Comparison of ENCODE assay signal across 26 cellular contexts in the genomic region with DNA sequence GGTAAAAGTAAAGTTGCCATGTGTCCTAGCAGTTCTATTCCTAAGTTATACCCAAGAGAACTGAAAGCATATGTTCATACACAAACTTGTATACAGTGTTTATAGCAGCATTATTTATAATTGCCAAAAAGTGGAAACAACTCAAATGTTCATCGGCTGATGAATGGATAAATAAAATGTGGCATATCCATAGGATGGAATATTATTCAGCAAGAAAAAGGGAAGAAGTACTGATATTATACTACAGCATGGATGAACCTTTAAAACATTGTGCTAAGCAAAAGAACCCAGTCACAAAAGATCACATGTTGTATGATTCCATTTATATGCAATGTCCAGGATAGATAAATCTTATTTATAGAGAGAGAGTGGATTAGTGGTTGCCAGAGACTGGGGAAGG.
"Had no signal": no experiment of that assay in that cellular context is flagged by ENCODE, and none has a peak within 500 bp of the region (broad histone marks: within the 10 kb centered on the region; RNA-seq: fewer than 3 reads in every experiment).

No MANE protein-coding gene starts in this region.

- H3K4me1 ChIP-seq: foreskin keratinocyte, gastroesophageal sphincter, lower lobe of right lung had no signal

- H3K79me2 ChIP-seq: hepatocyte had no signal

- H3K27me3 Mint-ChIP-seq: naive B cell had no signal

- H3K4me3 ChIP-seq: coronary artery, dorsolateral prefrontal cortex, esophagus muscularis mucosa, gastroesophageal sphincter, heart left ventricle, hepatocyte, left ventricle myocardium inferior, lower lobe of right lung, mucosa of descending colon had no signal

- FAIRE-seq: colon, endothelial cell of umbilical vein, frontal cortex, kidney had no signal

- H3K27ac Mint-ChIP-seq: immature natural killer cell, mesothelial cell of epicardium had no signal

- H2AFZ ChIP-seq: hepatocyte had no signal

- ATAC-seq: foreskin keratinocyte, gastroesophageal sphincter, heart left ventricle, left colon, left lobe of liver, lower lobe of right lung, mucosa of descending colon had no signal

- H3K27ac ChIP-seq: coronary artery, dorsolateral prefrontal cortex, esophagus muscularis mucosa, foreskin keratinocyte, gastroesophageal sphincter, heart left ventricle, hepatocyte, left ventricle myocardium inferior, lower lobe of right lung had no signal

- H3K4me2 ChIP-seq: hepatocyte had no signal

- H3K27me3 ChIP-seq: dorsolateral prefrontal cortex, esophagus muscularis mucosa, foreskin keratinocyte, gastroesophageal sphincter, heart left ventricle, hepatocyte had no signal

- H3K9me3 Mint-ChIP-seq: immature natural killer cell had no signal

- DNase-seq: dermis blood vessel endothelial cell; dorsolateral prefrontal cortex; effector CD4-positive, alpha-beta T cell; effector memory CD4-positive, alpha-beta T cell; foreskin keratinocyte; heart left ventricle; hypothalamus; immature natural killer cell; islet precursor cell; kidney; kidney glomerular epithelial cell; left colon; left ventricle myocardium inferior; lower lobe of right lung; mesenchymal stem cell; mucosa of descending colon; naive B cell had no signal

- H3K4me3 Mint-ChIP-seq: immature natural killer cell, mesothelial cell of epicardium, naive B cell had no signal
